In the genomic region with DNA sequence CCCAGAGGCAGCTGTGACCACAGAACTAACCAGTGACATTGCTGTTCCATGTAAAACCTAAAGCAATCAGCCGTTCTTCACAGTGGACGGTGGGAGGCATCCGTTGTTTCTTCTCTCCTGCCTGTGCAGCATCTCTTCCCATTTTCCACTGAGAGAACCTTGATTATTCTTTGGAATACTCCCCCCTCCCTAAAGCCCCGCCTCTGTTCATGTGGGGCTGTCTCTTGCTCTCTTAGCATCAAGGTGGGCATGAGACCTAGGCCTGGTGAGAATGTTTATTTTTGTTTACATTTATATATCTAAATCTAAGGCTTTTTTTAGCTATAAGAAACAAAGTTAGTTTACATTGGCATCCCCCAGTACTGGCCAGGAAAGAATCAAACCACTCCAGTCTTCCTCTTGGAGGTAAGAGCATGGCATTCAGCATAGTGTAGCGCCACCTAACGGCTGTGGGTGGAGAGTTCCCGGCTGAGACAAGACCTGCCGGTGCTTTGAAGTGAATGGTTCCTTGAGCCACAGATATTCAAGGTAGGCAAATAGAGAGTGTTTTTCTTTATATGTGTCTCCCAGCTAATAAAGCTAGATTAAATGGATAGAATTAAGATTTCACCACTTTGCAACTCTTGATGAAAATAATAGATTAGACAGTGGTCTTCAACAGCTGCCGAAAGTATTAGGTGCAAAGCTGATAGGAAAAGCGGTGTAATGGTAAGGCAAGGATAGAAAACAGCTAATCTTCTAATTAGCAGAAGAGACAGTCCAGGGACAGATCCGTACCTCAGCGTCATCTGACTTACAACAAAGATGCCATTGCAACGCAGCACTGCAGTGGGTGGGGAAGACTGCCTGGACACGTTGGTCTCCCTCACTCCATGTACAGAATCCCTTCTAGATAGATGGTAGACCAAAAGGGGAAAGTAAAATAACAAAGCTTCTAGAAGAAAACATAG, we compare ENCODE assay signal across 8 cellular contexts.
A peak's percentile ranks its signal among the peaks of the same experiment; 100 is the strongest.
DNase-seq lines count a peak whose midpoint lies in the region; ATAC-seq and TF ChIP-seq lines count a peak whose summit lies in the region.

No MANE protein-coding gene starts in this region.

- H3K4me3 ChIP-seq in BE2C (ENCODE audit: low read depth, low read length): no peak overlapping the region
- H3K4me3 ChIP-seq in trophoblast cell (ENCODE audit: low read depth, low read length): no peak overlapping the region

- no peak overlapping the region for H3K18ac ChIP-seq in trophoblast cell (ENCODE audit: low read length)

- no peak overlapping the region for H4K91ac ChIP-seq in trophoblast cell (ENCODE audit: low read depth, low read length)

- no peaks in the 10 kb centered on the region for H3K79me1 ChIP-seq in trophoblast cell (ENCODE audit: low read length)

- TF ChIP-seq CTCF in BE2C (IDR thresholded peaks at IDR 0.05; ENCODE audit: low read depth, low read length) (peak; percentile 82), omental fat pad (IDR thresholded peaks at IDR 0.05) (no peak)

- H3K4ac ChIP-seq in trophoblast cell (ENCODE audit: low read depth, low read length): no peak overlapping the region

- H3K36me3 ChIP-seq in BE2C (no peaks in the 10 kb centered on the region), trophoblast cell (ENCODE audit: control insufficient read depth in 1 of 2, insufficient read depth in 2 of 2, low read length in 2 of 2) (peaks cover 10 to 18% of the 10 kb centered on the region in 2 experiments)

- H3K27me3 ChIP-seq in BE2C (no peaks in the 10 kb centered on the region), trophoblast cell (ENCODE audit: insufficient read depth, low read length) (no peaks in the 10 kb centered on the region)

- no peaks in the 10 kb centered on the region for H3K79me2 ChIP-seq in trophoblast cell (ENCODE audit: control insufficient read depth, insufficient read depth, low read length, poor library complexity)

- no peak overlapping the region for H2BK12ac ChIP-seq in trophoblast cell (ENCODE audit: low read length)

- no peak overlapping the region for H3K9ac ChIP-seq in trophoblast cell (ENCODE audit: low read length)

- DNase-seq in BE2C (peak; percentile 59), GM19238 (ENCODE audit: insufficient read length, low spot score) (peak; percentile 19), NCI-H2029 (lab: John Stamatoyannopoulos, UW) (peak; percentile 42), globus pallidus (ENCODE audit: low spot score) (peak; percentile 61), trophoblast cell (peak; percentile 66 to 88), DMS79 treated with DMSO at 0.1 percent for 48 hours (lab: John Stamatoyannopoulos, UW) (no peak), omental fat pad (ENCODE audit: low spot score) (no peak)
- peak; percentile 2 for DNase-seq in activated CD4-positive, alpha-beta T cell treated with anti-CD3 and anti-CD28 coated beads, Interleukin-2, amount 50 U/mL, for 1 hour

- no peak overlapping the region for H2AK5ac ChIP-seq in trophoblast cell (ENCODE audit: low read length)

- no peak overlapping the region for H3K27ac ChIP-seq in trophoblast cell (ENCODE audit: low read depth, low read length)

- H2AFZ ChIP-seq in trophoblast cell (ENCODE audit: insufficient read depth, low read length, poor library complexity): no peak overlapping the region

- no peak overlapping the region for H4K12ac ChIP-seq in trophoblast cell (ENCODE audit: low read depth, low read length)

- H3K14ac ChIP-seq in trophoblast cell (ENCODE audit: low read length): no peak overlapping the region

- WGBS in trophoblast cell (ENCODE audit: extremely low coverage, insufficient coverage, insufficient read length): no CpG with 5 or more reads among the region's 14 CpGs

- no peak overlapping the region for H3K4me2 ChIP-seq in trophoblast cell (ENCODE audit: low read length)

- no peak for ATAC-seq in omental fat pad (ENCODE audit: low FRiP score)

- no peak overlapping the region for H4K8ac ChIP-seq in trophoblast cell (ENCODE audit: low read depth, low read length)

- no peak overlapping the region for H2BK5ac ChIP-seq in trophoblast cell (ENCODE audit: low read depth, low read length, poor library complexity)

- H2BK120ac ChIP-seq in trophoblast cell (ENCODE audit: insufficient read depth, low read length, poor library complexity): no peak overlapping the region

- H3K4me1 ChIP-seq in BE2C (no peaks in the 10 kb centered on the region), trophoblast cell (ENCODE audit: control insufficient read depth in 1 of 2, insufficient read depth in 2 of 2, low read length in 2 of 2) (no peaks in the 10 kb centered on the region)

- no peak overlapping the region for H3K23ac ChIP-seq in trophoblast cell (ENCODE audit: low read length)

- H3K9me3 ChIP-seq in BE2C (no peaks in the 10 kb centered on the region), trophoblast cell (ENCODE audit: insufficient read depth, low read depth, low read length) (no peaks in the 10 kb centered on the region)

Comparison
In these comparisons a context has a peak if more than half of its experiments do, and no peak if none do; other contexts are left out.
1. DNase-seq: peak in BE2C (single experiment), GM19238 (single experiment), NCI-H2029 (single experiment), activated CD4-positive, alpha-beta T cell treated with anti-CD3 and anti-CD28 coated beads, Interleukin-2, amount 50 U/mL, for 1 hour (single experiment), globus pallidus (single experiment) and trophoblast cell (2 of 2); none in DMS79 treated with DMSO at 0.1 percent for 48 hours (single experiment) and omental fat pad (single experiment).